ENCODE assay signal across 18 cellular contexts in the genomic region with DNA sequence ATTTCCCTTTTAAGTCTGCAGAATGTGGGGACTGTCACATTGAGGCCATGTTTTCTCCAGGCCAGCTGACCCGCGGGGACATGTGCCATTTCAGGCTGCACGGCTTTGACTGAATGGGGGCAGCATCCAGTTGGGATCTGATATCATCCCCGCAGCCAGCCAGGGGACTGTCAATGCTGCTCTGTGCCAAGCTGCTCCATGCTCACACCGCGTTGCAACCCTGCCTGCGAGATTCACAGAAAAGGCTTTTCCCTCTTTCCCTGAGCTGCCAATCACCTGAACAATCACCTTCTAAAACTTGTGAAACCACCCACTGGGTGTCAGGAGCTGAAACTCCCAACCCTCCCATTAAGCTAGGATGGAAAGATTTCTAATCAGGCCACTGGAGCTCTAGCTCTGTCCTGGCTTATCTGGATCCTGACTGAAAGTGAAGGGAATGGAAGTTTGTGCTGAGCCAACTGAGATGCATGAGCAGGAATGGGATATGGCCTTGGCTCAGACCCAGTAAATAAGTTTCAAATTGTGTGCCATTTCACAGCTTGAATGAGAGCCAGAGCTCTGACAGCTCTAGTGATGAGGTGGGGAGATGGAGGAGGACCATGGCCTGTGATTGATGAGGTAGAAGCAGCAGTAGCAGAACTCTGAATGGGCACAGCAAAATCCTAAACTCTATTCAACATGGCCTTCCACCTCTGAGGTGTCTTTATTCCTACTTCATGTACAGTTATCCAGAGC. TPM values are rescaled to one million over a fixed set of nuclear protein-coding genes. Genes with fewer than 3 reads are reported as not detected.
DNase-seq lines count a peak whose midpoint lies in the region; ATAC-seq, FAIRE-seq and TF ChIP-seq lines count a peak whose summit lies in the region.
"Had no signal": no experiment of that assay in that cellular context is flagged by ENCODE, and none has a peak within 500 bp of the region (broad histone marks: within the 10 kb centered on the region; RNA-seq: fewer than 3 reads in every experiment).

No MANE protein-coding gene starts in this region.

- in situ Hi-C loops in HepG2 (cut with HindIII; ENCODE audit: extremely low pct_ligation_motif_present, low pct_unique_long_range_greater_than_20kb), result no loop called here

- no peaks in the 10 kb centered on the region for H4K20me1 ChIP-seq in smooth muscle cell (ENCODE audit: low read depth)
- H4K20me1 ChIP-seq in HepG2 (ENCODE audit: insufficient read depth, low read length), result no peaks in the 10 kb centered on the region

- no CpG with 5 or more reads among the region's 7 CpGs for WGBS in mesendoderm (ENCODE audit: extremely low coverage, insufficient coverage, low lambda C conversion rate)
- 58% methylated on average over 7 of the region's 7 CpGs for WGBS in smooth muscle cell (ENCODE audit: low lambda C conversion rate)
- 0% methylated on average over 4 of the region's 7 CpGs for WGBS in HepG2 (ENCODE audit: low lambda C conversion rate)

- no peak for TF ChIP-seq RAD21 in HepG2 (CRISPR knock-in tag; IDR thresholded peaks at IDR 0.05)

- no peaks in the 10 kb centered on the region for H3K79me1 ChIP-seq in mesendoderm (ENCODE audit: low read length)

- H2BK120ac ChIP-seq in mesendoderm (ENCODE audit: low read depth, low read length), result no peak overlapping the region

- H3K56ac ChIP-seq in mesendoderm (ENCODE audit: low read length), result peak overlapping the region; percentile 46

- H3K4me3 ChIP-seq in HEK293 (ENCODE audit: low read depth, low read length) (no peak overlapping the region), mesendoderm (ENCODE audit: low read length) (no peak overlapping the region), smooth muscle cell (no peak overlapping the region), HepG2 (replicated peaks in 1 of 3; ENCODE audit: insufficient read depth in 1 of 3, low read depth in 2 of 3, low read length in 3 of 3) (no peak overlapping the region)
- H3K4me3 ChIP-seq: tibial artery had no signal

- no peak overlapping the region for H3K4me3 Mint-ChIP-seq in activated T-cell treated with anti-CD3 and anti-CD28 coated beads, Interleukin-2, amount 50 U/mL, for 4 hours
- H3K4me3 Mint-ChIP-seq: memory B cell, natural killer cell had no signal

- H3K4me1 ChIP-seq in HEK293 (ENCODE audit: control insufficient read depth, insufficient read depth, low read length), result no peaks in the 10 kb centered on the region
- peaks cover 10% of the 10 kb centered on the region for H3K4me1 ChIP-seq in mesendoderm (ENCODE audit: control insufficient read depth, low read depth, low read length)
- H3K4me1 ChIP-seq in smooth muscle cell (ENCODE audit: low read depth), result no peaks in the 10 kb centered on the region
- H3K4me1 ChIP-seq in HepG2 (ENCODE audit: insufficient read depth, low read length), result no peaks in the 10 kb centered on the region

- H3K23ac ChIP-seq in mesendoderm (ENCODE audit: low read length), result no peak overlapping the region

- no peak for TF ChIP-seq EP300 in HepG2 (IDR thresholded peaks at IDR 0.05; ENCODE audit: low read depth in 2 of 2, low read length in 2 of 2)
- no peak for TF ChIP-seq EP300 in HepG2 (CRISPR knock-in tag; IDR thresholded peaks at IDR 0.05; ENCODE audit: borderline replicate concordance)

- H3K4ac ChIP-seq in mesendoderm (ENCODE audit: low read depth, low read length), result no peak overlapping the region

- H3K4me2 ChIP-seq in mesendoderm (ENCODE audit: low read length) (no peak overlapping the region), smooth muscle cell (no peak overlapping the region), HepG2 (ENCODE audit: low read depth, low read length) (no peak overlapping the region)

- CTCF ChIA-PET in HEK293 (lab: Yijun Ruan, JAX), result no interaction called here
- CTCF ChIA-PET in HepG2 (lab: Yijun Ruan, JAX; ENCODE audit: low intra/inter-chr PET ratio, low total read pairs), result no interaction called here

- BruUV-seq in HepG2 (replicated peaks; lab: Mats Ljungman, UMichigan), result no TSS peak

- no peak overlapping the region for H4K8ac ChIP-seq in mesendoderm (ENCODE audit: low read depth, low read length)

- H3K9me3 ChIP-seq in HEK293 (ENCODE audit: control insufficient read depth, insufficient read depth, low read depth, low read length) (no peaks in the 10 kb centered on the region), smooth muscle cell (replicated peaks; ENCODE audit: low read depth) (peaks cover 10% of the 10 kb centered on the region), HepG2 (ENCODE audit: low read length) (no peaks in the 10 kb centered on the region)

- H3K27ac ChIP-seq in HEK293 (ENCODE audit: extremely low read depth, low read depth, low read length) (no peak overlapping the region), caudate nucleus (ENCODE audit: low read depth, low read length) (peak overlapping the region; percentile 48), mesendoderm (ENCODE audit: low read depth, low read length) (no peak overlapping the region), smooth muscle cell (ENCODE audit: low read depth) (no peak overlapping the region), HepG2 (ENCODE audit: extremely low read length, insufficient read depth, low read length) (no peak overlapping the region)

- no peaks in the 10 kb centered on the region for H3K36me3 Mint-ChIP-seq in activated T-cell treated with anti-CD3 and anti-CD28 coated beads, Interleukin-2, amount 50 U/mL, for 4 hours (ENCODE audit: insufficient read depth)

- H2BK5ac ChIP-seq in mesendoderm (ENCODE audit: low read length), result no peak overlapping the region

- no peak overlapping the region for H4K5ac ChIP-seq in mesendoderm (ENCODE audit: low read length)

- no peaks in the 10 kb centered on the region for H3K27me3 ChIP-seq in mesendoderm (ENCODE audit: insufficient read depth, low read length, poor library complexity)
- no peaks in the 10 kb centered on the region for H3K27me3 ChIP-seq in smooth muscle cell (ENCODE audit: low read depth)
- no peaks in the 10 kb centered on the region for H3K27me3 ChIP-seq in HepG2 (ENCODE audit: control insufficient read depth in 1 of 2, insufficient read depth in 2 of 2, low read length in 2 of 2)
- H3K27me3 ChIP-seq: tibial artery had no signal

- no peak overlapping the region for H3K18ac ChIP-seq in mesendoderm (ENCODE audit: low read length)

- DNase-seq in caudate nucleus (lab: John Stamatoyannopoulos, UW), result peak in 54 of 61 donors; percentile 21 to 89 (median 54)
- DNase-seq in mesendoderm, result peak; percentile 96
- no peak for DNase-seq in smooth muscle cell (lab: John Stamatoyannopoulos, UW; ENCODE audit: unreplicated experiment)
- DNase-seq in HepG2 (ENCODE audit: low spot score), result no peak
- no peak for DNase-seq in activated T-cell treated with anti-CD3 and anti-CD28 coated beads, Interleukin-2, amount 50 U/mL, for 4 hours
- DNase-seq: activated T-cell treated with anti-CD3 and anti-CD28 coated beads for 4 hours; COR-L47; natural killer cell; NCI-H526 treated with DMSO at 0.1 percent for 48 hours; stimulated activated naive CD4-positive, alpha-beta T cell; tibial artery had no signal

- H3K79me2 ChIP-seq in mesendoderm (ENCODE audit: control insufficient read depth, insufficient read depth, low read length) (no peaks in the 10 kb centered on the region), smooth muscle cell (ENCODE audit: low read depth) (no peaks in the 10 kb centered on the region), HepG2 (ENCODE audit: insufficient read depth, low read length) (no peaks in the 10 kb centered on the region)

- intact Hi-C loops in HepG2 (cut with micrococcal nuclease; ENCODE audit: unreplicated experiment), result no loop called here

- H2AFZ ChIP-seq in smooth muscle cell (ENCODE audit: low read depth) (peak overlapping the region; percentile 56), HepG2 (ENCODE audit: low read length) (no peak overlapping the region)

- no peaks in the 10 kb centered on the region for H3K36me3 ChIP-seq in HEK293 (ENCODE audit: control insufficient read depth in 2 of 2, insufficient read depth in 1 of 2, low read length in 2 of 2)
- no peaks in the 10 kb centered on the region for H3K36me3 ChIP-seq in mesendoderm (ENCODE audit: control insufficient read depth, insufficient read depth, low read length)
- H3K36me3 ChIP-seq in smooth muscle cell (ENCODE audit: low read depth), result no peaks in the 10 kb centered on the region
- no peaks in the 10 kb centered on the region for H3K36me3 ChIP-seq in HepG2 (replicated peaks in 1 of 2; ENCODE audit: control insufficient read depth in 1 of 2, insufficient read depth in 2 of 2, low read length in 2 of 2)
- H3K36me3 ChIP-seq: tibial artery had no signal

- H3K9me3 Mint-ChIP-seq in activated T-cell treated with anti-CD3 and anti-CD28 coated beads, Interleukin-2, amount 50 U/mL, for 4 hours, result peaks cover 6% of the 10 kb centered on the region

- H3K27me3 Mint-ChIP-seq in activated T-cell treated with anti-CD3 and anti-CD28 coated beads, Interleukin-2, amount 50 U/mL, for 4 hours (ENCODE audit: low read depth), result peaks cover 3% of the 10 kb centered on the region

- no peak for ATAC-seq in HG03457 (IDR thresholded peaks at IDR 0.05; ENCODE audit: unreplicated experiment)
- no peak for ATAC-seq in HepG2
- no peak for ATAC-seq in activated T-cell treated with anti-CD3 and anti-CD28 coated beads, Interleukin-2, amount 50 U/mL, for 4 hours
- ATAC-seq: natural killer cell, right cardiac atrium, Right ventricle myocardium inferior had no signal

- TF ChIP-seq CTCF in HEK293 (tag by site-specific recombination; IDR thresholded peaks at IDR 0.05), result no peak
- no peak for TF ChIP-seq CTCF in smooth muscle cell (IDR thresholded peaks at IDR 0.05; ENCODE audit: borderline replicate concordance, insufficient read depth, poor library complexity, severe bottlenecking)
- no peak for TF ChIP-seq CTCF in HepG2 (CRISPR knock-in tag; IDR thresholded peaks at IDR 0.05)

- no peak overlapping the region for H3K9ac ChIP-seq in mesendoderm (ENCODE audit: low read length)
- no peak overlapping the region for H3K9ac ChIP-seq in smooth muscle cell (ENCODE audit: low read depth)
- no peak overlapping the region for H3K9ac ChIP-seq in HepG2 (ENCODE audit: insufficient read depth, low read depth, low read length)

- POLR2A ChIA-PET in HEK293 (lab: Yijun Ruan, JAX), result no interaction called here
- POLR2A ChIA-PET in HepG2 (lab: Yijun Ruan, JAX), result no interaction called here

- TF ChIP-seq POLR2A in HepG2 (IDR thresholded peaks at IDR 0.05; ENCODE audit: insufficient read depth in 1 of 2, low read depth in 2 of 2, low read length in 2 of 2), result no peak

- H3F3A ChIP-seq in smooth muscle cell (ENCODE audit: low read depth), result no peaks in the 10 kb centered on the region

- no peak for FAIRE-seq in HepG2 (lab: Jason Lieb, UNC)
- FAIRE-seq: HTR-8/SVneo had no signal

- H3K4me1 Mint-ChIP-seq in activated T-cell treated with anti-CD3 and anti-CD28 coated beads, Interleukin-2, amount 50 U/mL, for 4 hours (ENCODE audit: low read depth), result no peaks in the 10 kb centered on the region
- H3K4me1 Mint-ChIP-seq: memory B cell, natural killer cell had no signal

- H2AK5ac ChIP-seq in mesendoderm (ENCODE audit: low read length), result no peak overlapping the region

- H2BK15ac ChIP-seq in mesendoderm (replicated peaks; ENCODE audit: low read depth), result no peak overlapping the region

RNA-seq across cellular contexts. Expression of gene ZNF366, which starts 34.5 kb away (rescaled TPM):
- polyA plus RNA-seq in mesendoderm (2013, experiment 1 of 2), result not detected
- polyA plus RNA-seq in mesendoderm (2013, experiment 2 of 2), result not detected
- not detected in 2 replicates for total RNA-seq in smooth muscle cell
- not detected in 2 replicates for polyA plus RNA-seq in smooth muscle cell
- not detected in 2 replicates for total RNA-seq in HepG2 (2016; rRNA removed; fragmentation: Illumina TruSeq; extraction: Trizol)
- not detected in 2 replicates for total RNA-seq in HepG2 (2016; cell fraction: cytosol; rRNA removed; fragmentation: Illumina TruSeq; extraction: Trizol; ENCODE audit: low read depth)
- not detected in 2 replicates for total RNA-seq in HepG2 (2016; cell fraction: insoluble cytoplasmic fraction; rRNA removed; fragmentation: Illumina TruSeq; extraction: Trizol)
- total RNA-seq in HepG2 (2016; cell fraction: membrane; rRNA removed; fragmentation: Illumina TruSeq; extraction: Trizol), result not detected in 2 replicates
- not detected in 2 replicates for total RNA-seq in HepG2 (2016; cell fraction: nucleus; rRNA removed; fragmentation: Illumina TruSeq; extraction: Trizol)
- polyA plus RNA-seq in HepG2 (2011; rRNA removed), result not detected in 2 replicates
- polyA plus RNA-seq in HepG2 (2011; cell fraction: cytosol; rRNA removed), result not detected in 2 replicates
- polyA plus RNA-seq in HepG2 (2011; cell fraction: nucleus; rRNA removed), result not detected in 2 replicates
- not detected in 2 replicates for polyA plus RNA-seq in HepG2 (2012)
- polyA plus RNA-seq in HepG2 (2016; cell fraction: cytosol; fragmentation: Illumina TruSeq; extraction: Trizol; ENCODE audit: low read depth), result not detected in 2 replicates
- polyA plus RNA-seq in HepG2 (2016; cell fraction: insoluble cytoplasmic fraction; fragmentation: Illumina TruSeq; extraction: Trizol; ENCODE audit: low read depth), result not detected in 2 replicates
- not detected in 2 replicates for polyA plus RNA-seq in HepG2 (2016; cell fraction: membrane; fragmentation: Illumina TruSeq; extraction: Trizol; ENCODE audit: low read depth)
- not detected in 2 replicates for polyA plus RNA-seq in HepG2 (2016; cell fraction: nucleus; fragmentation: Illumina TruSeq; extraction: Trizol; ENCODE audit: insufficient read depth, low read depth)
- not detected in 2 replicates for polyA minus RNA-seq in HepG2 (2011; rRNA and poly(A)+ RNA removed; ENCODE audit: low replicate concordance)
- not detected in 2 replicates for polyA minus RNA-seq in HepG2 (2011; cell fraction: cytosol; rRNA and poly(A)+ RNA removed)
- polyA minus RNA-seq in HepG2 (2011; cell fraction: nucleus; rRNA and poly(A)+ RNA removed), result not detected in 2 replicates
- not detected for total RNA-seq in activated T-cell treated with anti-CD3 and anti-CD28 coated beads, Interleukin-2, amount 50 U/mL, for 4 hours
- total RNA-seq: T-helper 1 cell treated with Interleukin-12 subunit alpha and Interleukin-12 subunit beta and Interleukin-4 antibody, amounts not matched to agents 30 ng/mL and 1 ng/mL, for 36 hours had no signal

Comparison
In these comparisons a context has a peak if more than half of its experiments do, and no peak if none do; other contexts are left out.
1. DNase-seq: peak in caudate nucleus (54 of 61) and mesendoderm (single experiment); none in smooth muscle cell (single experiment), HepG2 (single experiment) and activated T-cell treated with anti-CD3 and anti-CD28 coated beads, Interleukin-2, amount 50 U/mL, for 4 hours (single experiment).